17 cellular contexts compared by ENCODE assay signal in the genomic region with DNA sequence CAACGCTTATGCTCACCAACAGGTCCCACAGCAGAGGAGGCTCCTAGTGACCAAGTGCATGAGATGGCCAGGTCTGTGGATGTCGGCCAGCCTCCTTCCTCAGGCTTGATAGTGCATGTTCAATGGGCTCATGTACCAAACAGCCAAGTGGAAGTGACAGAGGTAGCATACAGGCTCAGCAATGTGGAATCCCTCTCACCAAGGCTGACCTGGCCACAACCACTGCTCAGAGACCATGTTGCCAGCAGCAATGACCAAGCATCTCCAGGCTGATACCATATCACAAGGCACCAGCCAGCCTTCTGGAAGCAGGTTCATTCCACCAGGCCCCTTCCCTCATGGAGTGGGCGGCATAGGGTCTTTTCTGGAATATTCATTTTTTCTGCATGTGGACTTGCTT.
DNase-seq lines count a peak whose midpoint lies in the region; ATAC-seq and TF ChIP-seq lines count a peak whose summit lies in the region.
"Had no signal": no experiment of that assay in that cellular context is flagged by ENCODE, and none has a peak within 500 bp of the region (broad histone marks: within the 10 kb centered on the region; RNA-seq: fewer than 3 reads in every experiment).

No MANE protein-coding gene starts in this region.

- TF ChIP-seq CTCF in esophagus muscularis mucosa (IDR thresholded peaks at IDR 0.05) (no peak), osteocyte (IDR thresholded peaks at IDR 0.05) (no peak)
- TF ChIP-seq CTCF in CD8-positive, alpha-beta T cell (IDR thresholded peaks at IDR 0.05) = no peak

- CTCF ChIA-PET in CD8-positive, alpha-beta T cell (lab: Charles Lee) = no interaction called here

- no peak overlapping the region for H3K4me3 ChIP-seq in esophagus muscularis mucosa
- no peak overlapping the region for H3K4me3 ChIP-seq in CD8-positive, alpha-beta T cell (ENCODE audit: low read depth, low read length)
- H3K4me3 ChIP-seq: A549, HAP-1 had no signal

- DNase-seq in activated CD8-positive, alpha-beta memory T cell treated with anti-CD3 and anti-CD28 coated beads, Interleukin-2, amount 50 U/mL, for 48 hours = peak; percentile 38
- no peak for DNase-seq in activated CD8-positive, alpha-beta memory T cell treated with anti-CD3 and anti-CD28 coated beads, Interleukin-2, amount 50 U/mL, for 4 hours
- peak; percentile 57 for DNase-seq in esophagus muscularis mucosa (ENCODE audit: extremely low spot score)
- DNase-seq in osteocyte (ENCODE audit: extremely low spot score, unreplicated experiment) = peak; percentile 40
- no peak for DNase-seq in CD8-positive, alpha-beta T cell
- DNase-seq: AML-193; CD4-positive, alpha-beta T cell; DMS153; DMS79; GDM1 had no signal

- H3K27ac Mint-ChIP-seq in osteocyte (ENCODE audit: unreplicated experiment) = no peak overlapping the region
- H3K27ac Mint-ChIP-seq in CD8-positive, alpha-beta T cell = no peak overlapping the region
- H3K27ac Mint-ChIP-seq: CD4-positive, alpha-beta T cell had no signal

- H3K4me3 Mint-ChIP-seq in osteocyte (ENCODE audit: unreplicated experiment) = no peak overlapping the region
- H3K4me3 Mint-ChIP-seq in CD8-positive, alpha-beta T cell = no peak overlapping the region
- H3K4me3 Mint-ChIP-seq: CD4-positive, alpha-beta T cell had no signal

- ATAC-seq in HG03565 (IDR thresholded peaks at IDR 0.05; ENCODE audit: unreplicated experiment) (no peak), GM18870 (IDR thresholded peaks at IDR 0.05; ENCODE audit: unreplicated experiment) (no peak)
- ATAC-seq in CD8-positive, alpha-beta T cell = no peak

- peaks cover 0 to 15% (median 3%) of the 10 kb centered on the region in 4 donors for H3K36me3 ChIP-seq in esophagus muscularis mucosa
- no peaks in the 10 kb centered on the region for H3K36me3 ChIP-seq in CD8-positive, alpha-beta T cell (ENCODE audit: insufficient read depth, low read length)
- H3K36me3 ChIP-seq: HAP-1 had no signal

- TF ChIP-seq EP300 in esophagus muscularis mucosa (IDR thresholded peaks at IDR 0.05) = no peak

- H3K9me3 ChIP-seq in esophagus muscularis mucosa = peaks cover 0 to 14% (median 10%) of the 10 kb centered on the region in 4 donors
- no peaks in the 10 kb centered on the region for H3K9me3 ChIP-seq in CD8-positive, alpha-beta T cell (ENCODE audit: low read length)
- H3K9me3 ChIP-seq: HAP-1 had no signal

- no peaks in the 10 kb centered on the region for H3K27me3 ChIP-seq in esophagus muscularis mucosa
- no peaks in the 10 kb centered on the region for H3K27me3 ChIP-seq in CD8-positive, alpha-beta T cell (ENCODE audit: insufficient read depth, low read length)

- WGBS in esophagus muscularis mucosa = 93% methylated on average over 2 of the region's 3 CpGs

- intact Hi-C loops in esophagus muscularis mucosa (cut with DNase I) = no loop called here
- intact Hi-C loops in CD8-positive, alpha-beta T cell (cut with DNase I, micrococcal nuclease) = no loop called here

- H3K27ac ChIP-seq in esophagus muscularis mucosa (replicated peaks in 1 of 4) = peak overlapping the region in 1 of 4 donors; percentile 61
- no peak overlapping the region for H3K27ac ChIP-seq in CD8-positive, alpha-beta T cell (ENCODE audit: low read depth, low read length)
- H3K27ac ChIP-seq: 22Rv1, A549, C4-2B, HL-60 had no signal

- H3K36me3 Mint-ChIP-seq in osteocyte (ENCODE audit: unreplicated experiment) = peaks cover 2% of the 10 kb centered on the region
- H3K36me3 Mint-ChIP-seq in CD8-positive, alpha-beta T cell = peaks cover 9% of the 10 kb centered on the region

- H3K4me1 Mint-ChIP-seq in osteocyte (ENCODE audit: unreplicated experiment) = no peaks in the 10 kb centered on the region
- H3K4me1 Mint-ChIP-seq in CD8-positive, alpha-beta T cell (ENCODE audit: low read depth) = no peaks in the 10 kb centered on the region

- no peaks in the 10 kb centered on the region for H3K27me3 Mint-ChIP-seq in osteocyte (ENCODE audit: unreplicated experiment)
- H3K27me3 Mint-ChIP-seq in CD8-positive, alpha-beta T cell (ENCODE audit: low read depth) = peaks cover 5% of the 10 kb centered on the region
- H3K27me3 Mint-ChIP-seq: CD4-positive, alpha-beta T cell had no signal

- POLR2A ChIA-PET in CD8-positive, alpha-beta T cell (lab: Charles Lee) = no interaction called here

- peaks cover 29 to 52% (median 37%) of the 10 kb centered on the region in 4 donors for H3K4me1 ChIP-seq in esophagus muscularis mucosa
- no peaks in the 10 kb centered on the region for H3K4me1 ChIP-seq in CD8-positive, alpha-beta T cell (ENCODE audit: insufficient read depth, low read length)

- TF ChIP-seq POLR2A in esophagus muscularis mucosa (IDR thresholded peaks at IDR 0.05; ENCODE audit: low read depth) = no peak

- peaks cover 16% of the 10 kb centered on the region for H3K9me3 Mint-ChIP-seq in osteocyte (ENCODE audit: unreplicated experiment)
- peaks cover 17% of the 10 kb centered on the region for H3K9me3 Mint-ChIP-seq in CD8-positive, alpha-beta T cell

Comparison
In these comparisons a context has a peak if more than half of its experiments do, and no peak if none do; other contexts are left out.
1. DNase-seq: peak in activated CD8-positive, alpha-beta memory T cell treated with anti-CD3 and anti-CD28 coated beads, Interleukin-2, amount 50 U/mL, for 48 hours (single experiment), esophagus muscularis mucosa (single experiment) and osteocyte (single experiment); none in activated CD8-positive, alpha-beta memory T cell treated with anti-CD3 and anti-CD28 coated beads, Interleukin-2, amount 50 U/mL, for 4 hours (single experiment) and CD8-positive, alpha-beta T cell (0 of 7).